In the genomic region with DNA sequence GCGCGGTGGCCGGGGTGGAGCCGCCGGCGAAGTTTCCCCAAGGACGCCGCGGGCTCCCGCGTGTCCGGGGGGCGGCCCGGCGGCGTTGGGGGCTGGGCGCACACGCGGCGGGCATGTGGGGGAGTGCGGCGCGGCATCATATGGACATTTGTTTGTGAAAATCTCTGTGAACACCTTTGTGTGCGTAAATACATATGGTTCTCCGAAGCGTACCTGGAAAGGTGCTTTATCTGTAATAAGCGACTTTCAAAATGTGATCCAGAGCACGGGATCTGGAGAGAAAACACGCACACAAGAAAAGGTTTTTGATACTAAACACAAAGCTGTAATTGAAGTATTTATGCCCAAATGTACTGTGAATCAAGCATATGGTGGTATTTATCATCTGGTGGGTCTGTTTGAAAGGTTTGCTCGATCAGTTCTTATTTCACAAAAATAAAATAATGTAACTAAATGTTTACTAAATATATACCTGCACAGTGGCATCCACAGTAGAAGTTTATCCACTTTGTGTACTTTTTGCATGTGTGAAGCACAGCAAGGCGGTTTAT, we compare ENCODE assay signal across 8 cellular contexts. TPM values are rescaled to one million over a fixed set of nuclear protein-coding genes. Genes with fewer than 3 reads are reported as not detected.
DNase-seq lines count a peak whose midpoint lies in the region; ATAC-seq and TF ChIP-seq lines count a peak whose summit lies in the region.

No MANE protein-coding gene starts in this region.

- H3K27ac ChIP-seq in BLaER1 treated with 17β-estradiol and CSF1 and Interleukin-3, amounts not matched to agents 10 nM and 100 nM, result peak overlapping the region; percentile 96 to 100 (median 100)
- H3K27ac ChIP-seq in lung (ENCODE audit: low read depth in 1 of 2, low read length in 1 of 2), result peak overlapping the region; percentile 95 to 96
- H3K27ac ChIP-seq in upper lobe of left lung, result peak overlapping the region; percentile 93 to 100 (median 99)

- H3K9me3 ChIP-seq in BLaER1 treated with 17β-estradiol and CSF1 and Interleukin-3, amounts not matched to agents 10 nM and 100 nM (replicated peaks in 1 of 11), result peaks cover 0 to 7% (median 4%) of the 10 kb centered on the region in 11 experiments; a peak in 20 of 22 replicates
- no peaks in the 10 kb centered on the region for H3K9me3 ChIP-seq in lung (ENCODE audit: control insufficient read depth in 2 of 2, insufficient read depth in 1 of 2, low read length in 1 of 2)
- H3K9me3 ChIP-seq in upper lobe of left lung, result no peaks in the 10 kb centered on the region

- no peak for TF ChIP-seq POLR2A in upper lobe of left lung (IDR thresholded peaks at IDR 0.05)

- 2 to 3% methylated on average over 25 to 31 of the region's 31 CpGs for WGBS in lung, 2 donors
- WGBS in upper lobe of left lung, 2 donors, result 5 to 7% methylated on average over 9 to 21 of the region's 31 CpGs

- H3K27me3 Mint-ChIP-seq in IgD-negative memory B cell, result no peaks in the 10 kb centered on the region

- H3K27ac Mint-ChIP-seq in IgD-negative memory B cell, result peak overlapping the region; percentile 63 to 96 (median 77)

- TF ChIP-seq CTCF in astrocyte of the spinal cord (IDR thresholded peaks at IDR 0.05; ENCODE audit: low read depth, low read length) (no peak), lung (IDR thresholded peaks at IDR 0.05; ENCODE audit: control extremely low read depth, extremely low read depth) (no peak), upper lobe of left lung (IDR thresholded peaks at IDR 0.05) (no peak)

- ATAC-seq in lung (ENCODE audit: insufficient read depth, low FRiP score) (no peak), upper lobe of left lung (ENCODE audit: low FRiP score in 2 of 2) (no peak)

- H3K4me3 Mint-ChIP-seq in IgD-negative memory B cell, result peak overlapping the region; percentile 76 to 90 (median 88)

- peak overlapping the region; percentile 75 to 93 (median 83) for H3K4me2 ChIP-seq in BLaER1 treated with 17β-estradiol and CSF1 and Interleukin-3, amounts not matched to agents 10 nM and 100 nM

- H3K4me1 ChIP-seq in BLaER1 treated with 17β-estradiol and CSF1 and Interleukin-3, amounts not matched to agents 10 nM and 100 nM, result peaks cover 56 to 69% (median 62%) of the 10 kb centered on the region in 10 experiments
- H3K4me1 ChIP-seq in lung (ENCODE audit: control insufficient read depth in 2 of 2, insufficient read depth in 2 of 2, low read length in 2 of 2) (peaks cover 1 to 18% of the 10 kb centered on the region in 2 donors), upper lobe of left lung (peaks cover 20 to 35% (median 26%) of the 10 kb centered on the region in 4 donors)

- peak overlapping the region; percentile 72 to 96 (median 87) for H3K4me3 ChIP-seq in BLaER1 treated with 17β-estradiol and CSF1 and Interleukin-3, amounts not matched to agents 10 nM and 100 nM
- H3K4me3 ChIP-seq in astrocyte of the spinal cord (ENCODE audit: low read depth, low read length), result peak overlapping the region; percentile 41
- peak overlapping the region; percentile 49 for H3K4me3 ChIP-seq in lung
- H3K4me3 ChIP-seq in upper lobe of left lung, result peak overlapping the region; percentile 11 to 91 (median 84)

- TF ChIP-seq EP300 in upper lobe of left lung (IDR thresholded peaks at IDR 0.05), result no peak

- in situ Hi-C loops in astrocyte of the spinal cord (cut with HindIII; ENCODE audit: low sequenced_read_pairs), result no loop called here

- H3K9ac ChIP-seq in BLaER1 treated with 17β-estradiol and CSF1 and Interleukin-3, amounts not matched to agents 10 nM and 100 nM, result peak overlapping the region; percentile 96 to 100 (median 100)

- peaks cover 0 to 18% (median 5%) of the 10 kb centered on the region in 11 experiments; a peak in 8 of 22 replicates for H3K36me3 ChIP-seq in BLaER1 treated with 17β-estradiol and CSF1 and Interleukin-3, amounts not matched to agents 10 nM and 100 nM
- no peaks in the 10 kb centered on the region for H3K36me3 ChIP-seq in lung (ENCODE audit: control insufficient read depth in 2 of 2, insufficient read depth in 2 of 2, low read length in 2 of 2)
- H3K36me3 ChIP-seq in upper lobe of left lung, result no peaks in the 10 kb centered on the region

- peaks cover 2% of the 10 kb centered on the region for H3K36me3 Mint-ChIP-seq in IgD-negative memory B cell

- H3K9me3 Mint-ChIP-seq in IgD-negative memory B cell, result no peaks in the 10 kb centered on the region

- H3K27me3 ChIP-seq in BLaER1 treated with 17β-estradiol and CSF1 and Interleukin-3, amounts not matched to agents 10 nM and 100 nM, result no peaks in the 10 kb centered on the region
- H3K27me3 ChIP-seq in lung (ENCODE audit: control insufficient read depth, insufficient read depth) (no peaks in the 10 kb centered on the region), upper lobe of left lung (no peaks in the 10 kb centered on the region)

- H3K4me1 Mint-ChIP-seq in IgD-negative memory B cell, result peaks cover 43 to 46% (median 45%) of the 10 kb centered on the region in 3 donors

- DNase-seq in astrocyte of the spinal cord (ENCODE audit: low read depth, low spot score) (peak; percentile 33), lung (ENCODE audit: low spot score) (no peak), upper lobe of left lung (no peak), HuH-7 (ENCODE audit: low spot score) (no peak), cerebellum (ENCODE audit: low spot score) (no peak)
- no peak for DNase-seq in stimulated activated CD4-positive, alpha-beta T cell treated with anti-CD3 and anti-CD28 coated beads, Interleukin-2, amount 100 ng/mL, for 48 hours

- peaks cover 0 to 28% (median 20%) of the 10 kb centered on the region in 11 experiments; a peak in 15 of 22 replicates for H4K20me1 ChIP-seq in BLaER1 treated with 17β-estradiol and CSF1 and Interleukin-3, amounts not matched to agents 10 nM and 100 nM

RNA-seq across cellular contexts. Expression of gene TBL1XR1, which starts 0.7 kb away (rescaled TPM):
- polyA plus RNA-seq in IgD-negative memory B cell (23.6 TPM), lung (10 to 100 TPM; 24.1 to 25.3 TPM)
- total RNA-seq in lung (100 to 1,000 TPM; 130 to 203 TPM), upper lobe of left lung (100 to 1,000 TPM in 3 of 6 donors, 10 to 100 TPM in 3; 46.1 to 156 (median 86.6) TPM), cerebellum (187 TPM)
